9 cellular contexts compared by ENCODE assay signal in genomic region chr10:103676058-103676785, GRCh38.
DNase-seq lines count a peak whose midpoint lies in the region; ATAC-seq, FAIRE-seq and TF ChIP-seq lines count a peak whose summit lies in the region.
"Had no signal": no experiment of that assay in that cellular context is flagged by ENCODE, and none has a peak within 500 bp of the region (broad histone marks: within the 10 kb centered on the region; RNA-seq: fewer than 3 reads in every experiment).

No MANE protein-coding gene starts in this region.

- intact Hi-C loops in colonic mucosa (cut with DNase I) = no loop called here

- H3K36me3 ChIP-seq in colonic mucosa (no peaks in the 10 kb centered on the region), mesodermal cell (ENCODE audit: control insufficient read depth, insufficient read depth, low read length) (peaks cover 31% of the 10 kb centered on the region), tibial nerve (no peaks in the 10 kb centered on the region)

- H3K27ac ChIP-seq in colonic mucosa (peak overlapping the region; percentile 31), mesodermal cell (ENCODE audit: low read depth, low read length, severe bottlenecking) (peak overlapping the region; percentile 93), tibial nerve (peak overlapping the region; percentile 86 to 97 (median 94))

- H3K27me3 ChIP-seq in colonic mucosa = no peaks in the 10 kb centered on the region
- no peaks in the 10 kb centered on the region for H3K27me3 ChIP-seq in tibial nerve

- peaks cover 12 to 23% (median 16%) of the 10 kb centered on the region in 3 donors for H3K4me1 Mint-ChIP-seq in T-cell

- H3K4me3 Mint-ChIP-seq in T-cell = peak overlapping the region in 1 of 3 donors; percentile 28

- no peaks in the 10 kb centered on the region for H3K4me1 ChIP-seq in colonic mucosa
- peaks cover 32% of the 10 kb centered on the region for H3K4me1 ChIP-seq in mesodermal cell (ENCODE audit: control insufficient read depth, insufficient read depth, low read length, poor library complexity, severe bottlenecking)
- H3K4me1 ChIP-seq in tibial nerve = peaks cover 0 to 92% (median 49%) of the 10 kb centered on the region in 4 donors

- peak overlapping the region; percentile 37 to 38 for H3K9ac ChIP-seq in colonic mucosa (ENCODE audit: low read depth in 2 of 2, low read length in 2 of 2)

- ATAC-seq in HG02798 (IDR thresholded peaks at IDR 0.05; ENCODE audit: poor library complexity, unreplicated experiment) = no peak
- no peak for ATAC-seq in T-cell (replicated peaks in 1 of 4)

- FAIRE-seq in HTR-8/SVneo (lab: Jason Lieb, UNC) = peak; percentile 38

- 72 to 81% methylated on average over 4 to 6 of the region's 7 CpGs for WGBS in mesodermal cell (ENCODE audit: insufficient coverage in 2 of 2), 2 experiments
- 38 to 47% methylated on average over 6 to 7 of the region's 7 CpGs for WGBS in tibial nerve, 2 donors

- H3K27me3 Mint-ChIP-seq in T-cell = no peaks in the 10 kb centered on the region
- H3K27me3 Mint-ChIP-seq: central memory CD8-positive, alpha-beta T cell had no signal

- peak overlapping the region in 1 of 2 donors; percentile 39 for H3K27ac Mint-ChIP-seq in T-cell

- peak; percentile 78 to 96 for TF ChIP-seq EP300 in tibial nerve (IDR thresholded peaks at IDR 0.05)

- H3K4me3 ChIP-seq in colonic mucosa (no peak overlapping the region), mesodermal cell (ENCODE audit: extremely low read depth, insufficient read depth, low read length, poor library complexity, severe bottlenecking) (no peak overlapping the region), tibial nerve (peak overlapping the region in 2 of 4 donors; percentile 11 to 47)

- POLR2A ChIA-PET in T-cell (lab: Charles Lee) = no interaction called here

- no peak for TF ChIP-seq POLR2A in tibial nerve (IDR thresholded peaks at IDR 0.05)

- H3K36me3 Mint-ChIP-seq in T-cell = no peaks in the 10 kb centered on the region

- no peak for TF ChIP-seq CTCF in colonic mucosa (IDR thresholded peaks at IDR 0.05)
- TF ChIP-seq CTCF in tibial nerve (IDR thresholded peaks at IDR 0.05) = no peak

- no peaks in the 10 kb centered on the region for H3K9me3 Mint-ChIP-seq in T-cell
- H3K9me3 Mint-ChIP-seq: central memory CD8-positive, alpha-beta T cell had no signal

- CTCF ChIA-PET in T-cell (lab: Charles Lee) = no interaction called here

- H3K9me3 ChIP-seq in colonic mucosa = no peaks in the 10 kb centered on the region
- H3K9me3 ChIP-seq in mesodermal cell (ENCODE audit: control insufficient read depth, low read length) = no peaks in the 10 kb centered on the region
- no peaks in the 10 kb centered on the region for H3K9me3 ChIP-seq in tibial nerve

- DNase-seq in HTR-8/SVneo (ENCODE audit: insufficient read length, low spot score) (peak; percentile 62), colonic mucosa (no peak), tibial nerve (ENCODE audit: low spot score in 2 of 2) (peak; percentile 82 to 94), NCI-H446 treated with DMSO at 0.1 percent for 48 hours (lab: John Stamatoyannopoulos, UW) (no peak), NCI-H128 (lab: John Stamatoyannopoulos, UW; ENCODE audit: unreplicated experiment) (no peak), T-cell (no peak)

Comparison
In these comparisons a context has a peak if more than half of its experiments do, and no peak if none do; other contexts are left out.
1. DNase-seq: peak in HTR-8/SVneo (single experiment) and tibial nerve (2 of 2); none in colonic mucosa (single experiment), NCI-H446 treated with DMSO at 0.1 percent for 48 hours (single experiment), NCI-H128 (single experiment) and T-cell (0 of 34).
2. H3K27ac ChIP-seq: peak in every context shown above with its lines; median percentile 94 in tibial nerve; 93 in mesodermal cell; 31 in colonic mucosa.